In the genomic region with DNA sequence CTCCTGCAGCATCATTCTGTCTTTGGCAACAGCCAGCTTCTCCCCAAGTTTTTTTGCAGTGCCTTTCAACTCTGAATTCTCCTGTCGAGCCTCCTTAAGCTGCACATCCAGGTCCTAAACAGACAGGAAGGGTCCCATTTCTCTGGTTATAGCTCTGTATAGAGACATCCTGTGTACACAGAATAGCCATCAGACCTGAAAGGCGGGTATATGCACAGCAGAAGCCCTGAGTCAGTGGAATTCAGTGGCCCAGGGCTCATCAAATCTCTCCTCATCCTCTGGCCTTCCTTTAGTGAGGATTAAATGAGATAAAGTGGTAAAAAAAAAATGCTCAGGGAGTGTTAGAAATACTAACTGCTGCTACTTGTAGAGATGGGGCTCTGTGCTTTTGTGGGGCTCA, we compare ENCODE assay signal across 20 cellular contexts.
DNase-seq lines count a peak whose midpoint lies in the region; ATAC-seq and TF ChIP-seq lines count a peak whose summit lies in the region.
"Had no signal": no experiment of that assay in that cellular context is flagged by ENCODE, and none has a peak within 500 bp of the region (broad histone marks: within the 10 kb centered on the region; RNA-seq: fewer than 3 reads in every experiment).

No MANE protein-coding gene starts in this region.

- H4K91ac ChIP-seq in neuronal stem cell (ENCODE audit: low read depth, low read length, poor library complexity) = no peak overlapping the region

- H3K4me3 ChIP-seq in LNCaP clone FGC (ENCODE audit: low read depth, low read length) (no peak overlapping the region), neuronal stem cell (ENCODE audit: low read length in 2 of 2) (no peak overlapping the region)
- H3K4me3 ChIP-seq: BLaER1, GM23338 had no signal

- no peak overlapping the region for H3K4ac ChIP-seq in neuronal stem cell (ENCODE audit: low read length)

- H3K18ac ChIP-seq in neuronal stem cell (ENCODE audit: low read length) = no peak overlapping the region

- H3K36me3 ChIP-seq in neuronal stem cell (replicated peaks in 1 of 2; ENCODE audit: control insufficient read depth in 2 of 2, insufficient read depth in 2 of 2, low read length in 2 of 2) = no peaks in the 10 kb centered on the region
- H3K36me3 ChIP-seq: BLaER1 had no signal

- DNase-seq in DMS53 (lab: John Stamatoyannopoulos, UW) (peak; percentile 22), DMS53 treated with DMSO at 0.1 percent for 48 hours (lab: John Stamatoyannopoulos, UW; ENCODE audit: unreplicated experiment) (no peak), LNCaP clone FGC (ENCODE audit: low read depth) (peak; percentile 49), islet precursor cell (peak; percentile 29), neuronal stem cell (ENCODE audit: low spot score) (no peak)
- DNase-seq: Caco-2; CD4-positive, CD25-positive, alpha-beta regulatory T cell; CD8-positive, alpha-beta T cell; DMS153; DMS79 treated with DMSO at 0.1 percent for 48 hours; GF-D8; H9 had no signal

- TF ChIP-seq CTCF in LNCaP clone FGC (IDR thresholded peaks at IDR 0.05; ENCODE audit: control insufficient read depth, extremely low read depth, insufficient read depth) (no peak), VCaP (conservative IDR thresholded peaks at IDR 0.05) (no peak)

- no peak overlapping the region for H3K4me2 ChIP-seq in neuronal stem cell (ENCODE audit: insufficient read depth, low read length, poor library complexity, severe bottlenecking)
- H3K4me2 ChIP-seq: BLaER1, GM23338 had no signal

- no peak overlapping the region for H2BK12ac ChIP-seq in neuronal stem cell (ENCODE audit: low read length)

- no peak overlapping the region for H3K14ac ChIP-seq in neuronal stem cell (ENCODE audit: low read length)

- no peak overlapping the region for H2AFZ ChIP-seq in neuronal stem cell (ENCODE audit: low read length)
- H2AFZ ChIP-seq: GM23338 had no signal

- H3K4me1 ChIP-seq in neuronal stem cell (ENCODE audit: control insufficient read depth in 2 of 2, insufficient read depth in 1 of 2, low read depth in 1 of 2, low read length in 2 of 2) = no peaks in the 10 kb centered on the region
- H3K4me1 ChIP-seq: BLaER1, Caco-2 had no signal

- no peak overlapping the region for H3K23ac ChIP-seq in neuronal stem cell (ENCODE audit: low read depth, low read length, poor library complexity)

- no peak overlapping the region for H2BK15ac ChIP-seq in neuronal stem cell (ENCODE audit: low read length)

- no peaks in the 10 kb centered on the region for H3K9me3 ChIP-seq in neuronal stem cell (replicated peaks in 1 of 2; ENCODE audit: control insufficient read depth in 2 of 2, insufficient read depth in 1 of 2, low read depth in 1 of 2, low read length in 2 of 2)
- H3K9me3 ChIP-seq: BLaER1, Caco-2 had no signal

- H4K8ac ChIP-seq in neuronal stem cell (ENCODE audit: low read depth, low read length) = no peak overlapping the region

- H2BK120ac ChIP-seq in neuronal stem cell (ENCODE audit: low read depth, low read length) = no peak overlapping the region

- H2AK5ac ChIP-seq in neuronal stem cell (ENCODE audit: low read depth, low read length) = no peak overlapping the region

- peaks cover 0 to 12% (median 0%) of the 10 kb centered on the region in 3 experiments for H3K27me3 ChIP-seq in neuronal stem cell (ENCODE audit: control insufficient read depth in 3 of 3, insufficient read depth in 3 of 3, low read depth in 1 of 3, low read length in 3 of 3)
- H3K27me3 ChIP-seq: BLaER1 had no signal

- no CpG with 5 or more reads among the region's 2 CpGs for WGBS in neuronal stem cell (ENCODE audit: extremely low coverage in 2 of 2, insufficient read length in 2 of 2, insufficient replicate concordance in 1 of 2), 2 donors

- no peak overlapping the region for H3K9ac ChIP-seq in neuronal stem cell (ENCODE audit: low read depth, low read length, poor library complexity)
- H3K9ac ChIP-seq: BLaER1 had no signal

- H3K27ac ChIP-seq in VCaP = peak overlapping the region; percentile 75
- no peak overlapping the region for H3K27ac ChIP-seq in neuronal stem cell (replicated peaks; ENCODE audit: low read length)
- H3K27ac ChIP-seq: 22Rv1, BLaER1, C4-2B had no signal

- no peaks in the 10 kb centered on the region for H3K79me1 ChIP-seq in neuronal stem cell (ENCODE audit: low read depth, low read length)

- H2BK5ac ChIP-seq in neuronal stem cell (ENCODE audit: low read length) = no peak overlapping the region

- ATAC-seq in GM19328 (IDR thresholded peaks at IDR 0.05; ENCODE audit: unreplicated experiment) (no peak), GM19452 (IDR thresholded peaks at IDR 0.05; ENCODE audit: unreplicated experiment) (no peak)
- ATAC-seq: CD8-positive, alpha-beta T cell; GM23338; HCT116 had no signal

Comparison
In these comparisons a context has a peak if more than half of its experiments do, and no peak if none do; other contexts are left out.
1. DNase-seq: peak in DMS53 (single experiment), LNCaP clone FGC (single experiment) and islet precursor cell (single experiment); none in DMS53 treated with DMSO at 0.1 percent for 48 hours (single experiment) and neuronal stem cell (single experiment).